Comparison of ENCODE assay signal across 24 cellular contexts in the genomic region with DNA sequence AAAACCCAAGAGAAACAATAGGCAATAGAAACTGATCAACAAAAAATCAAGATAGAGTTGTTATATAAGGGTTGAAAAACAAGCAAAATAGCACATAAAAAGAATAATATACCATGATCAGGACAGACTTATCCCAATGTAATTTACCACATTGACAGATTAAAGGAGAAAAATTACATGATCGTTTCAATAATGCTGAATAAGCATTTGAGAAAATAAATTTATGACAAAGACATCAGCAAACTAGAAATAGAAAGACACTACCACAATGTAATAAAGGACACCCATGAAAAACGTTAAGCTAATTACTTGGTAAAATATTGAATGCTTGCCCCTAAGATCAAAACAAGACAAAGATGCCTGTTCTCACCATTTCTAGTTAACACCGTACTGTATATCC.
"Had no signal": no experiment of that assay in that cellular context is flagged by ENCODE, and none has a peak within 500 bp of the region (broad histone marks: within the 10 kb centered on the region; RNA-seq: fewer than 3 reads in every experiment).

No MANE protein-coding gene starts in this region.

- ATAC-seq: Right ventricle myocardium inferior, SK-N-SH treated with all-trans-retinoic acid at 6 μM for 48 hours had no signal

- H3K27ac Mint-ChIP-seq: IgD-negative memory B cell had no signal

- H2AFZ ChIP-seq: PC-9 had no signal

- H3K4me3 ChIP-seq: PC-9, Peyer's patch, SJCRH30 had no signal

- H3K9me3 ChIP-seq: Peyer's patch, SJCRH30 had no signal

- H3K4me3 Mint-ChIP-seq: IgD-negative memory B cell had no signal

- H3K27me3 Mint-ChIP-seq: IgD-negative memory B cell had no signal

- DNase-seq: KBM-7; MV-4-11; NCI-H1048; NCI-H1105; NCI-H1417; NCI-H1436 treated with DMSO at 0.1 percent for 48 hours; NCI-H1694; NCI-H187 treated with DMSO at 0.1 percent for 48 hours; NCI-H2029 treated with DMSO at 0.1 percent for 48 hours; NCI-H2171 treated with DMSO at 0.1 percent for 48 hours; NCI-H345; NCI-H446 treated with DMSO at 0.1 percent for 48 hours; NCI-H510A treated with DMSO at 0.1 percent for 48 hours; NCI-H526 treated with DMSO at 0.1 percent for 48 hours; NCI-H774; NK-92 treated with Interleukin-12 subunit alpha and Interleukin-12 subunit beta, amount 100 ng/mL, for 24 hours; PC-9; Peyer's patch; SHP77 treated with DMSO at 0.1 percent for 48 hours; SJCRH30; T-helper 1 cell had no signal

- H3K27ac ChIP-seq: PC-9, Peyer's patch, SJCRH30 had no signal

- H3K4me1 ChIP-seq: Peyer's patch, SJCRH30 had no signal

- H3K4me2 ChIP-seq: PC-9 had no signal

- H3K27me3 ChIP-seq: Peyer's patch, SJCRH30 had no signal
